In genomic region chr16:51155901-51156810, GRCh38 we compare ENCODE assay signal across 2 cellular contexts.
TF ChIP-seq lines count a peak whose summit lies in the region.

No MANE protein-coding gene starts in this region.

TF ChIP-seq in SK-N-SH, 30 proteins besides CTCF, POLR2A, EP300 and RAD21 (continued from another document):
- no peak for TF ChIP-seq MAX (IDR thresholded peaks at IDR 0.05; ENCODE audit: low read depth)
- no peak for TF ChIP-seq TCF12 (IDR thresholded peaks at IDR 0.05)
- no peak for TF ChIP-seq GATA2 (CRISPR knock-in tag; IDR thresholded peaks at IDR 0.05)
- no peak for TF ChIP-seq NRF1 (IDR thresholded peaks at IDR 0.05; ENCODE audit: low read depth, low read length)
- no peak for TF ChIP-seq JUND (IDR thresholded peaks at IDR 0.05)
- no peak for TF ChIP-seq USF1 (IDR thresholded peaks at IDR 0.05; ENCODE audit: borderline replicate concordance, low read depth)
- no peak for TF ChIP-seq SIN3A (IDR thresholded peaks at IDR 0.05; ENCODE audit: borderline replicate concordance, low read depth, low read length)
- TF ChIP-seq FOSL2 (IDR thresholded peaks at IDR 0.05; ENCODE audit: borderline replicate concordance, low read depth) = no peak
- no peak for TF ChIP-seq SMC3 (IDR thresholded peaks at IDR 0.05; ENCODE audit: low read depth, low read length)
- no peak for TF ChIP-seq RFX5 (IDR thresholded peaks at IDR 0.05; ENCODE audit: low read length)

TF ChIP-seq in SK-N-SH treated with all-trans-retinoic acid at 6 μM for 48 hours, 23 proteins besides CTCF, POLR2A, EP300 and RAD21 (continued from another document):
- no peak for TF ChIP-seq PATZ1 (CRISPR knock-in tag; IDR thresholded peaks at IDR 0.05; ENCODE audit: borderline replicate concordance)
